Comparison of ENCODE assay signal across 14 cellular contexts in the genomic region with DNA sequence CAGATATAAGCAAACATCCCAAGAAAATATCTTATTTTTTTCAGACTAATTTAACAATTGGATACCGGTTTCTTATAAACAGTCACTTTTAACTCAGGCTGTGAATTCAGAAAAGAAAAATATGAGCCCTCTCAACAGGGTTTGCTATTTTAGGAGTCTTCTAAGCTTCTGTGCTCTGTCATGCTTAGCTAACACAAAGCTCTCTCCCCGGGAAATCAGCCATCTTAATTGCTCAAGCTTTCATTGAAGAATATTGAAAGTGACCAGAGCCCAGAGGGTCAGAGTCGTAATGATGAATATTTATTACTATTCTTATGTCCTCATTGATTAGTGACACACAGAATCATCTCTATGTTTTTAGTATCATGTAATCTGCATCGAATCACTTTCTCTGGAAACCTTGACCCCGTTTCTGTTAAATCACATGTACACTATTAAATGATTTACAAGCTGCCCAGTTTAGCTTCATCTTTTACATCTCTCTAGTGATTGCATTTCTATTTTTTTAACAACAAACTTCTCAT.
DNase-seq lines count a peak whose midpoint lies in the region; ATAC-seq and TF ChIP-seq lines count a peak whose summit lies in the region.
"Had no signal": no experiment of that assay in that cellular context is flagged by ENCODE, and none has a peak within 500 bp of the region (broad histone marks: within the 10 kb centered on the region; RNA-seq: fewer than 3 reads in every experiment).

No MANE protein-coding gene starts in this region.

- CTCF ChIA-PET in HEK293T (lab: Yijun Ruan, JAX) (interaction anchor here (0.7 kb wide), 1 partner anchor 12 kb away, joined by 3 read pairs; no protein-coding TSS in a partner anchor), WTC11 (lab: Charles Lee) (interaction anchor here (1.2 kb wide), 1 partner anchor 13 kb away, joined by 3 read pairs; no protein-coding TSS in a partner anchor)
- CTCF ChIA-PET in activated CD4-positive, alpha-beta T cell treated with anti-CD3 and anti-CD28 coated beads, Interleukin-2, amount 10 ng/mL, durations not matched to agents 7 days and 5 days (lab: Charles Lee), result interaction anchor here (0.7 kb wide), 1 partner anchor 1250 kb away, joined by 3 read pairs; no protein-coding TSS in a partner anchor

- H3K4me1 Mint-ChIP-seq in WTC11, result peaks cover 24% of the 10 kb centered on the region
- no peaks in the 10 kb centered on the region for H3K4me1 Mint-ChIP-seq in activated CD4-positive, alpha-beta T cell treated with anti-CD3 and anti-CD28 coated beads, Interleukin-2, amount 10 ng/mL, durations not matched to agents 7 days and 5 days
- H3K4me1 Mint-ChIP-seq: CD14-positive monocyte had no signal

- peak; percentile 56 for ATAC-seq in WTC11
- no peak for ATAC-seq in GM18520 (IDR thresholded peaks at IDR 0.05; ENCODE audit: unreplicated experiment)
- ATAC-seq: activated T-cell treated with anti-CD3 and anti-CD28 coated beads, Interleukin-2, amount 50 U/mL, for 72 hours; foreskin keratinocyte had no signal

- POLR2A ChIA-PET in HEK293T (lab: Yijun Ruan, JAX), result no interaction called here
- POLR2A ChIA-PET in WTC11 (lab: Charles Lee), result interaction anchor here (1.0 kb wide), 1 partner anchor 14 kb away, joined by 3 read pairs; no protein-coding TSS in a partner anchor
- POLR2A ChIA-PET in activated CD4-positive, alpha-beta T cell treated with anti-CD3 and anti-CD28 coated beads, Interleukin-2, amount 10 ng/mL, durations not matched to agents 7 days and 5 days (lab: Charles Lee), result no interaction called here

- DNase-seq in HEK293T (ENCODE audit: extremely low spot score) (no peak), WTC11 (ENCODE audit: low spot score) (no peak), glomerular visceral epithelial cell (ENCODE audit: extremely low spot score) (peak; percentile 16), putamen (ENCODE audit: low spot score) (peak; percentile 22), dedifferentiated amniotic fluid mesenchymal stem cell (ENCODE audit: extremely low spot score) (no peak), NCI-H2196 treated with DMSO at 0.1 percent for 48 hours (lab: John Stamatoyannopoulos, UW; ENCODE audit: unreplicated experiment) (no peak)
- no peak for DNase-seq in activated CD4-positive, alpha-beta T cell treated with anti-CD3 and anti-CD28 coated beads, Interleukin-2, amount 10 ng/mL, durations not matched to agents 7 days and 5 days
- DNase-seq: activated T-cell treated with anti-CD3 and anti-CD28 coated beads, Interleukin-2, amount 50 U/mL, for 72 hours; foreskin keratinocyte; NCI-H1930; T-helper 9 cell had no signal

- H3K9me3 Mint-ChIP-seq in WTC11, result no peaks in the 10 kb centered on the region
- no peaks in the 10 kb centered on the region for H3K9me3 Mint-ChIP-seq in activated CD4-positive, alpha-beta T cell treated with anti-CD3 and anti-CD28 coated beads, Interleukin-2, amount 10 ng/mL, durations not matched to agents 7 days and 5 days
- H3K9me3 Mint-ChIP-seq: activated T-cell treated with anti-CD3 and anti-CD28 coated beads, Interleukin-2, amount 50 U/mL, for 72 hours; CD14-positive monocyte; dendritic cell treated with granulocyte-macrophage colony-stimulating factor and Interleukin-4, amounts not matched to agents 40 ng/mL and 50 ng/mL, for 4 days had no signal

- H3K27ac Mint-ChIP-seq in WTC11, result peak overlapping the region; percentile 15; the same call in 1 of the 2 replicates
- no peak overlapping the region for H3K27ac Mint-ChIP-seq in activated CD4-positive, alpha-beta T cell treated with anti-CD3 and anti-CD28 coated beads, Interleukin-2, amount 10 ng/mL, durations not matched to agents 7 days and 5 days
- H3K27ac Mint-ChIP-seq: activated T-cell treated with anti-CD3 and anti-CD28 coated beads, Interleukin-2, amount 50 U/mL, for 72 hours; CD14-positive monocyte; dendritic cell treated with granulocyte-macrophage colony-stimulating factor and Interleukin-4, amounts not matched to agents 40 ng/mL and 50 ng/mL, for 4 days had no signal

- no peak for TF ChIP-seq CTCF in WTC11 (IDR thresholded peaks at IDR 0.05)

- H3K36me3 Mint-ChIP-seq in WTC11, result no peaks in the 10 kb centered on the region
- H3K36me3 Mint-ChIP-seq in activated CD4-positive, alpha-beta T cell treated with anti-CD3 and anti-CD28 coated beads, Interleukin-2, amount 10 ng/mL, durations not matched to agents 7 days and 5 days (ENCODE audit: low read depth), result no peaks in the 10 kb centered on the region
- H3K36me3 Mint-ChIP-seq: CD14-positive monocyte had no signal

- H3K4me3 Mint-ChIP-seq in WTC11, result no peak overlapping the region
- no peak overlapping the region for H3K4me3 Mint-ChIP-seq in activated CD4-positive, alpha-beta T cell treated with anti-CD3 and anti-CD28 coated beads, Interleukin-2, amount 10 ng/mL, durations not matched to agents 7 days and 5 days
- H3K4me3 Mint-ChIP-seq: activated T-cell treated with anti-CD3 and anti-CD28 coated beads, Interleukin-2, amount 50 U/mL, for 72 hours; CD14-positive monocyte; dendritic cell treated with granulocyte-macrophage colony-stimulating factor and Interleukin-4, amounts not matched to agents 40 ng/mL and 50 ng/mL, for 4 days had no signal

- H3K27me3 Mint-ChIP-seq in WTC11 (ENCODE audit: low read depth), result no peaks in the 10 kb centered on the region
- no peaks in the 10 kb centered on the region for H3K27me3 Mint-ChIP-seq in activated CD4-positive, alpha-beta T cell treated with anti-CD3 and anti-CD28 coated beads, Interleukin-2, amount 10 ng/mL, durations not matched to agents 7 days and 5 days
- H3K27me3 Mint-ChIP-seq: dendritic cell treated with granulocyte-macrophage colony-stimulating factor and Interleukin-4, amounts not matched to agents 40 ng/mL and 50 ng/mL, for 4 days had no signal

TF ChIP-seq in HEK293T, 16 proteins besides CTCF, POLR2A, EP300 and RAD21:
- TF ChIP-seq CTBP1 (IDR thresholded peaks at IDR 0.05; ENCODE audit: borderline replicate concordance), result no peak
- 0 out of 2 replicates have a peak, but pooled peaks have one; percentile 40 for TF ChIP-seq L3MBTL2 (conservative IDR thresholded peaks at IDR 0.05)

TF ChIP-seq in WTC11, 78 proteins besides CTCF, POLR2A, EP300 and RAD21 (continues in another document):
- TF ChIP-seq MXD4 (CRISPR knock-in tag; IDR thresholded peaks at IDR 0.05; ENCODE audit: borderline replicate concordance) (no peak), ZNF317 (CRISPR knock-in tag; IDR thresholded peaks at IDR 0.05; ENCODE audit: borderline replicate concordance, low read depth) (no peak), ZNF532 (CRISPR knock-in tag; IDR thresholded peaks at IDR 0.05; ENCODE audit: borderline replicate concordance) (no peak), NR3C1 (CRISPR knock-in tag; conservative IDR thresholded peaks at IDR 0.05; ENCODE audit: low read depth) (no peak), RELA (CRISPR knock-in tag; IDR thresholded peaks at IDR 0.05; ENCODE audit: borderline replicate concordance) (no peak), GTF2I (CRISPR knock-in tag; conservative IDR thresholded peaks at IDR 0.05) (no peak), TCF7 (CRISPR knock-in tag; IDR thresholded peaks at IDR 0.05; ENCODE audit: low read depth) (no peak)
- TF ChIP-seq, protein P1, sequence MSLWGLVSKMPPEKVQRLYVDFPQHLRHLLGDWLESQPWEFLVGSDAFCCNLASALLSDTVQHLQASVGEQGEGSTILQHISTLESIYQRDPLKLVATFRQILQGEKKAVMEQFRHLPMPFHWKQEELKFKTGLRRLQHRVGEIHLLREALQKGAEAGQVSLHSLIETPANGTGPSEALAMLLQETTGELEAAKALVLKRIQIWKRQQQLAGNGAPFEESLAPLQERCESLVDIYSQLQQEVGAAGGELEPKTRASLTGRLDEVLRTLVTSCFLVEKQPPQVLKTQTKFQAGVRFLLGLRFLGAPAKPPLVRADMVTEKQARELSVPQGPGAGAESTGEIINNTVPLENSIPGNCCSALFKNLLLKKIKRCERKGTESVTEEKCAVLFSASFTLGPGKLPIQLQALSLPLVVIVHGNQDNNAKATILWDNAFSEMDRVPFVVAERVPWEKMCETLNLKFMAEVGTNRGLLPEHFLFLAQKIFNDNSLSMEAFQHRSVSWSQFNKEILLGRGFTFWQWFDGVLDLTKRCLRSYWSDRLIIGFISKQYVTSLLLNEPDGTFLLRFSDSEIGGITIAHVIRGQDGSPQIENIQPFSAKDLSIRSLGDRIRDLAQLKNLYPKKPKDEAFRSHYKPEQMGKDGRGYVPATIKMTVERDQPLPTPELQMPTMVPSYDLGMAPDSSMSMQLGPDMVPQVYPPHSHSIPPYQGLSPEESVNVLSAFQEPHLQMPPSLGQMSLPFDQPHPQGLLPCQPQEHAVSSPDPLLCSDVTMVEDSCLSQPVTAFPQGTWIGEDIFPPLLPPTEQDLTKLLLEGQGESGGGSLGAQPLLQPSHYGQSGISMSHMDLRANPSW (CRISPR knock-in tag; conservative IDR thresholded peaks at IDR 0.05; ENCODE audit: low read depth), result no peak

Comparison
In these comparisons a context has a peak if more than half of its experiments do, and no peak if none do; other contexts are left out.
1. DNase-seq: peak in glomerular visceral epithelial cell (single experiment) and putamen (single experiment); none in HEK293T (single experiment), WTC11 (single experiment), activated CD4-positive, alpha-beta T cell treated with anti-CD3 and anti-CD28 coated beads, Interleukin-2, amount 10 ng/mL, durations not matched to agents 7 days and 5 days (single experiment), dedifferentiated amniotic fluid mesenchymal stem cell (single experiment) and NCI-H2196 treated with DMSO at 0.1 percent for 48 hours (single experiment).